ENCODE assay signal across 8 cellular contexts in genomic region chr12:6554168-6554989, GRCh38. TPM values are rescaled to one million over a fixed set of nuclear protein-coding genes. Genes with fewer than 3 reads are reported as not detected.
DNase-seq lines count a peak whose midpoint lies in the region; ATAC-seq and TF ChIP-seq lines count a peak whose summit lies in the region.

No MANE protein-coding gene starts in this region.

- BruUV-seq in IMR-90 (replicated peaks; lab: Mats Ljungman, UMichigan), result no TSS peak

- peaks cover 26% of the 10 kb centered on the region; the same call in 1 of the 2 replicates for H4K20me1 ChIP-seq in IMR-90 (ENCODE audit: insufficient read depth, low read length)

- H3K36me3 ChIP-seq in IMR-90 (ENCODE audit: control insufficient read depth, insufficient read depth, low read length) (peaks cover 14% of the 10 kb centered on the region), ascending aorta (peaks cover 9 to 11% of the 10 kb centered on the region in 2 donors)

- H3K14ac ChIP-seq in IMR-90 (replicated peaks; ENCODE audit: low read depth, low read length), result peak overlapping the region; percentile 97

- peaks cover 40% of the 10 kb centered on the region for H3K4me1 ChIP-seq in IMR-90 (ENCODE audit: control insufficient read depth, insufficient read depth, low read length)
- H3K4me1 ChIP-seq in ascending aorta, result peaks cover 20 to 55% of the 10 kb centered on the region in 2 donors
- H3K4me1 ChIP-seq in right cardiac atrium (ENCODE audit: control insufficient read depth, insufficient read depth, low read length), result peaks cover 12% of the 10 kb centered on the region

- no peak for TF ChIP-seq POLR2A in IMR-90 (IDR thresholded peaks at IDR 0.05; ENCODE audit: low read depth, low read length)

- H3K23ac ChIP-seq in IMR-90 (ENCODE audit: low read depth, low read length), result peak overlapping the region; percentile 98

- peak; percentile 43 for TF ChIP-seq RAD21 in IMR-90 (IDR thresholded peaks at IDR 0.05; ENCODE audit: low read length)

- 9% methylated on average over 6 of the region's 21 CpGs; no CpG with 5 or more reads in 1 of the 2 experiments for WGBS in IMR-90 (ENCODE audit: extremely low coverage in 2 of 2, insufficient read length in 1 of 2), 2 experiments
- 6% methylated on average over 21 of the region's 21 CpGs for WGBS in right cardiac atrium

- TF ChIP-seq CTCF in IMR-90 (conservative IDR thresholded peaks at IDR 0.05; ENCODE audit: low read depth, low read length), result peak; percentile 60
- TF ChIP-seq CTCF in ascending aorta (IDR thresholded peaks at IDR 0.05), result peak; percentile 19 to 63 (median 53)

- H2AK5ac ChIP-seq in IMR-90 (ENCODE audit: low read depth, low read length), result peak overlapping the region; percentile 45; the same call in 1 of the 2 replicates

- CTCF ChIA-PET in IMR-90 (lab: Yijun Ruan, JAX), result interaction anchor here (0.9 to 1.6 kb wide), 2 partner anchors 15 to 16 kb away, joined by 3 to 8 read pairs; no protein-coding TSS in a partner anchor

- intact Hi-C loops in IMR-90 (cut with micrococcal nuclease), result loop anchor here (10.0 kb wide), 2 partner anchors 130 to 570 kb away; partner anchors contain the start of gene ZNF384
- intact Hi-C loops in ascending aorta (cut with DNase I), result loop anchor here (5.0 kb wide), 4 partner anchors 108 to 337 kb away; partner anchors contain the start of genes ING4 and PTMS
- intact Hi-C loops in right cardiac atrium (cut with DNase I), result no loop called here

- H4K91ac ChIP-seq in IMR-90 (ENCODE audit: insufficient read depth, low read depth, low read length), result peak overlapping the region; percentile 34; the same call in 1 of the 2 replicates

- H2BK5ac ChIP-seq in IMR-90 (ENCODE audit: low read depth, low read length, poor library complexity, severe bottlenecking), result peak overlapping the region; percentile 69

- peak overlapping the region; percentile 24 for H4K5ac ChIP-seq in IMR-90 (ENCODE audit: low read depth, low read length)

- peak overlapping the region; percentile 94 for H2AK9ac ChIP-seq in IMR-90 (replicated peaks; ENCODE audit: low read depth, low read length, poor library complexity)

- H3K27ac ChIP-seq in IMR-90 (ENCODE audit: insufficient read depth, low read length), result peak overlapping the region; percentile 46
- peak overlapping the region; percentile 98 to 99 for H3K27ac ChIP-seq in ascending aorta
- H3K27ac ChIP-seq in right cardiac atrium (ENCODE audit: low read length), result peak overlapping the region; percentile 85

- H3K9ac ChIP-seq in IMR-90 (ENCODE audit: low read depth, low read length), result peak overlapping the region; percentile 74

- dilution Hi-C loops in IMR-90 (cut with HindIII; ENCODE audit: low sequenced_read_pairs, unreplicated experiment), result no loop called here

- H3K56ac ChIP-seq in IMR-90 (ENCODE audit: extremely low read depth, insufficient read depth, low read length), result peak overlapping the region; percentile 65; the same call in 1 of the 2 replicates

- H2BK15ac ChIP-seq in IMR-90 (ENCODE audit: low read depth, low read length), result no peak overlapping the region

- peaks cover 21% of the 10 kb centered on the region for H3K9me1 ChIP-seq in IMR-90 (ENCODE audit: insufficient read depth, low read length)

- no peaks in the 10 kb centered on the region for H3K27me3 ChIP-seq in IMR-90 (ENCODE audit: control insufficient read depth, insufficient read depth, low read length)
- no peaks in the 10 kb centered on the region for H3K27me3 ChIP-seq in ascending aorta
- no peaks in the 10 kb centered on the region for H3K27me3 ChIP-seq in right cardiac atrium (ENCODE audit: control insufficient read depth, insufficient read depth)

- H3K4me2 ChIP-seq in IMR-90 (ENCODE audit: low read depth, low read length), result peak overlapping the region; percentile 100

- DNase-seq in CMK (ENCODE audit: low read depth) (peak; percentile 51), IMR-90 (peak; percentile 72), T-helper 1 cell (peak; percentile 42 to 72 (median 61)), ascending aorta (ENCODE audit: low spot score in 2 of 2) (peak in 1 of 2 donors; percentile 90), right cardiac atrium (peak; percentile 78 to 90 (median 89)), renal cortical epithelial cell (ENCODE audit: low read depth) (peak; percentile 57)

- in situ Hi-C loops in IMR-90 (cut with MboI; ENCODE audit: low sequenced_read_pairs), result no loop called here

- peak overlapping the region; percentile 70 for H3K4ac ChIP-seq in IMR-90 (ENCODE audit: low read depth, low read length)

- H3K4me3 ChIP-seq in IMR-90 (ENCODE audit: insufficient read depth, low read depth, low read length), result peak overlapping the region; percentile 82
- H3K4me3 ChIP-seq in ascending aorta, result peak overlapping the region; percentile 70 to 82
- peak overlapping the region; percentile 91 for H3K4me3 ChIP-seq in right cardiac atrium (ENCODE audit: low read length)

- POLR2A ChIA-PET in IMR-90 (lab: Charles Lee; ENCODE audit: unreplicated experiment), result interaction anchor here (0.7 kb wide), 2 partner anchors 15 to 18 kb away, joined by 3 to 4 read pairs; no protein-coding TSS in a partner anchor

- ATAC-seq in GM19438 (IDR thresholded peaks at IDR 0.05; ENCODE audit: low read depth, unreplicated experiment), result peak; percentile 45
- peak; percentile 40 for ATAC-seq in IMR-90 (ENCODE audit: low read depth)
- peak; percentile 37 to 48 for ATAC-seq in right cardiac atrium
- no peak for ATAC-seq in GM18519 (IDR thresholded peaks at IDR 0.05; ENCODE audit: low FRiP score, unreplicated experiment)

- H4K8ac ChIP-seq in IMR-90 (ENCODE audit: low read depth in 2 of 2, low read length in 2 of 2), result peak overlapping the region in 1 of 2 experiments; percentile 72; a peak in 1 of 4 replicates

- no peaks in the 10 kb centered on the region for H3K9me3 ChIP-seq in IMR-90 (ENCODE audit: control insufficient read depth, insufficient read depth, low read length)
- H3K9me3 ChIP-seq in ascending aorta, result no peaks in the 10 kb centered on the region
- no peaks in the 10 kb centered on the region for H3K9me3 ChIP-seq in right cardiac atrium (ENCODE audit: control insufficient read depth, low read length)

- no peak overlapping the region; the same call in 1 of the 2 replicates for H3K18ac ChIP-seq in IMR-90 (ENCODE audit: low read depth, low read length)

- peak overlapping the region; percentile 73 for H2AFZ ChIP-seq in IMR-90 (replicated peaks; ENCODE audit: low read length, poor library complexity)

- H2BK20ac ChIP-seq in IMR-90 (ENCODE audit: low read depth, low read length), result no peak overlapping the region

- peak overlapping the region; percentile 49; the same call in 1 of the 2 replicates for H2BK120ac ChIP-seq in IMR-90 (ENCODE audit: low read depth, low read length)

- H3K79me1 ChIP-seq in IMR-90 (ENCODE audit: low read depth in 1 of 2, low read length in 2 of 2), result peaks cover 26 to 75% of the 10 kb centered on the region in 2 experiments; a peak in 3 of 4 replicates

TF ChIP-seq in IMR-90, 13 proteins besides CTCF, POLR2A, EP300 and RAD21 (continues in another document):
- no peak for TF ChIP-seq FOS (IDR thresholded peaks at IDR 0.05; ENCODE audit: low read depth, low read length)
- no peak for TF ChIP-seq CHD1 (IDR thresholded peaks at IDR 0.05; ENCODE audit: low read depth, low read length)
- no peak for TF ChIP-seq NFE2L2 (IDR thresholded peaks at IDR 0.05; ENCODE audit: low read depth, low read length)
- TF ChIP-seq BHLHE40 (IDR thresholded peaks at IDR 0.05; ENCODE audit: low read depth, low read length), result no peak
- TF ChIP-seq RCOR1 (IDR thresholded peaks at IDR 0.05; ENCODE audit: insufficient replicate concordance, low read length), result no peak
- TF ChIP-seq CEBPB (IDR thresholded peaks at IDR 0.05; ENCODE audit: low read depth, low read length), result no peak
- TF ChIP-seq SMC3 (IDR thresholded peaks at IDR 0.05; ENCODE audit: low read depth, low read length), result peak; percentile 46
- no peak for TF ChIP-seq RFX5 (IDR thresholded peaks at IDR 0.05; ENCODE audit: low read depth, low read length)
- no peak for TF ChIP-seq MAFK (IDR thresholded peaks at IDR 0.05; ENCODE audit: low read depth, low read length)
- TF ChIP-seq USF2 (IDR thresholded peaks at IDR 0.05; ENCODE audit: low read depth, low read length), result no peak

RNA-seq across cellular contexts. Expression of gene IFFO1, which starts 1.5 kb away (rescaled TPM):
- 5.6 and 5.8 TPM in 2 replicates for total RNA-seq in IMR-90 (2012; rRNA removed)
- polyA plus RNA-seq in IMR-90 (2012; rRNA removed), result 35.1 and 37.8 TPM in 2 replicates
- 30.6 and 33.4 TPM in 2 replicates for polyA plus RNA-seq in IMR-90 (2012; cell fraction: cytosol; rRNA removed)
- 194 and 345 TPM in 2 replicates for polyA plus RNA-seq in IMR-90 (2012; cell fraction: nucleus; rRNA removed; ENCODE audit: low replicate concordance)
- total RNA-seq in ascending aorta, result 35.0 TPM
- total RNA-seq in right cardiac atrium, result 10 to 100 TPM; 15.1 to 23.6 (median 19.1) TPM
- polyA plus RNA-seq in right cardiac atrium, result 15.7 TPM
- 3.8 and 5.2 TPM in 2 replicates for total RNA-seq in renal cortical epithelial cell

RNA-seq across cellular contexts. Expression of gene NOP2, which starts 13.7 kb away (rescaled TPM):
- total RNA-seq in IMR-90 (2012; rRNA removed) (32.5 and 35.8 TPM in 2 replicates), ascending aorta (77.4 TPM), right cardiac atrium (10 to 100 TPM; 15.1 to 27.5 (median 16.5) TPM), renal cortical epithelial cell (16.5 and 32.3 TPM in 2 replicates)
- polyA plus RNA-seq in IMR-90 (2012; rRNA removed) (49.9 and 51.7 TPM in 2 replicates), right cardiac atrium (9.6 TPM)
- 11.8 and 18.6 TPM in 2 replicates for polyA plus RNA-seq in IMR-90 (2012; cell fraction: cytosol; rRNA removed)
- polyA plus RNA-seq in IMR-90 (2012; cell fraction: nucleus; rRNA removed; ENCODE audit: low replicate concordance), result 170 and 206 TPM in 2 replicates

RNA-seq across cellular contexts. Expression of gene GAPDH, which starts 20.1 kb away (rescaled TPM):
- 11,536 and 12,939 TPM in 2 replicates for total RNA-seq in IMR-90 (2012; rRNA removed)
- 21,893 and 22,387 TPM in 2 replicates for polyA plus RNA-seq in IMR-90 (2012; rRNA removed)
- 8,363 and 20,126 TPM in 2 replicates for polyA plus RNA-seq in IMR-90 (2012; cell fraction: cytosol; rRNA removed)
- polyA plus RNA-seq in IMR-90 (2012; cell fraction: nucleus; rRNA removed; ENCODE audit: low replicate concordance), result 5,196 and 8,980 TPM in 2 replicates
- total RNA-seq in ascending aorta, result 3,445 TPM
- total RNA-seq in right cardiac atrium, result 1,000 to 10,000 TPM; 3,735 to 4,618 (median 3,904) TPM
- polyA plus RNA-seq in right cardiac atrium, result 4,983 TPM
- 5,930 and 6,897 TPM in 2 replicates for total RNA-seq in renal cortical epithelial cell

RNA-seq across cellular contexts. Expression of gene CHD4, which starts 52.8 kb away (rescaled TPM):
- 262 and 279 TPM in 2 replicates for total RNA-seq in IMR-90 (2012; rRNA removed)
- 99.8 and 116 TPM in 2 replicates for polyA plus RNA-seq in IMR-90 (2012; rRNA removed)
- polyA plus RNA-seq in IMR-90 (2012; cell fraction: cytosol; rRNA removed), result 56.6 and 65.1 TPM in 2 replicates
- 126 and 164 TPM in 2 replicates for polyA plus RNA-seq in IMR-90 (2012; cell fraction: nucleus; rRNA removed; ENCODE audit: low replicate concordance)
- total RNA-seq in ascending aorta, result 185 TPM
- 100 to 1,000 TPM; 138 to 165 (median 153) TPM for total RNA-seq in right cardiac atrium
- 142 TPM for polyA plus RNA-seq in right cardiac atrium
- 228 and 358 TPM in 2 replicates for total RNA-seq in renal cortical epithelial cell

Comparison
In these comparisons a context has a peak if more than half of its experiments do, and no peak if none do; other contexts are left out.
1. H3K27ac ChIP-seq: peak in every context shown above with its lines; median percentile 98 in ascending aorta; 85 in right cardiac atrium; 46 in IMR-90.
2. intact Hi-C loops: an anchor here in IMR-90 (10.0 kb wide) and ascending aorta (5.0 kb wide); none called in right cardiac atrium.